ENCODE assay signal across 16 cellular contexts in the genomic region with DNA sequence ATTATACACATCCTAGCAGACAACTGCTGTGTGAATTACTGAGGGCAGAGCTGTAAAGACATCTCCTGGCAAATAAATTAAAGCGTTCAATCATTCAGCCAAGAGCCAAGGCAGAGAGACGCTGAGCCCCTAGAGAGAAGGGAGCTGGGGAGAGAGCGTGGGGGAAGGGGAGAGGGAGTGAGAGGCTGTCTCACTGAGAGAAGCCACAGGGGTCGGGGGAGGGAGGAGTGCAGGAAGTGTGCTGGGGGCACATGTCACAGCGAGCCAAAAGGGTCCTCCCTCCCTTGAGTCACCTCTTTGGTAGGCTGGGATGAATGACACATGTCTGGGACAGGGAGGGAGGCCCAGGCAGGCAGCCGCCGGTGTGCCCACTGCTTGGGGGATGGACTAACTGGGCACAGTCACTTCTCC. TPM values are rescaled to one million over a fixed set of nuclear protein-coding genes. Genes with fewer than 3 reads are reported as not detected.
DNase-seq lines count a peak whose midpoint lies in the region; ATAC-seq and TF ChIP-seq lines count a peak whose summit lies in the region.
"Had no signal": no experiment of that assay in that cellular context is flagged by ENCODE, and none has a peak within 500 bp of the region (broad histone marks: within the 10 kb centered on the region; RNA-seq: fewer than 3 reads in every experiment).

No MANE protein-coding gene starts in this region.

- no peak overlapping the region for H3K4me3 Mint-ChIP-seq in nephron
- H3K4me3 Mint-ChIP-seq in activated CD4-positive, alpha-beta memory T cell treated with anti-CD3 and anti-CD28 coated beads, Interleukin-2, amount 10 ng/mL, durations not matched to agents 7 days and 5 days, result no peak overlapping the region
- H3K4me3 Mint-ChIP-seq: neural crest cell had no signal

- no peak for TF ChIP-seq CTCF in nephron (IDR thresholded peaks at IDR 0.05; ENCODE audit: unreplicated experiment in 3 of 3)
- no peak for TF ChIP-seq CTCF in RWPE1 (conservative IDR thresholded peaks at IDR 0.05; ENCODE audit: low read depth)

- peaks cover 30% of the 10 kb centered on the region for H3K4me1 Mint-ChIP-seq in nephron
- peaks cover 10% of the 10 kb centered on the region for H3K4me1 Mint-ChIP-seq in activated CD4-positive, alpha-beta memory T cell treated with anti-CD3 and anti-CD28 coated beads, Interleukin-2, amount 10 ng/mL, durations not matched to agents 7 days and 5 days

- no peaks in the 10 kb centered on the region for H3K36me3 Mint-ChIP-seq in nephron (ENCODE audit: low read depth)
- H3K36me3 Mint-ChIP-seq in activated CD4-positive, alpha-beta memory T cell treated with anti-CD3 and anti-CD28 coated beads, Interleukin-2, amount 10 ng/mL, durations not matched to agents 7 days and 5 days (ENCODE audit: low read depth), result no peaks in the 10 kb centered on the region

- peaks cover 8% of the 10 kb centered on the region for H3K27me3 Mint-ChIP-seq in nephron (ENCODE audit: low read depth)
- peaks cover 3% of the 10 kb centered on the region for H3K27me3 Mint-ChIP-seq in activated CD4-positive, alpha-beta memory T cell treated with anti-CD3 and anti-CD28 coated beads, Interleukin-2, amount 10 ng/mL, durations not matched to agents 7 days and 5 days

- POLR2A ChIA-PET in HEK293T (lab: Yijun Ruan, JAX) (interaction anchor here (1.0 to 1.1 kb wide), 2 partner anchors 21 to 25 kb away, joined by 3 to 4 read pairs; partner anchors contain the start of gene PARP1), RWPE1 (lab: Yijun Ruan, JAX; ENCODE audit: low non-redundant PET) (no interaction called here)
- POLR2A ChIA-PET in activated CD4-positive, alpha-beta memory T cell treated with anti-CD3 and anti-CD28 coated beads, Interleukin-2, amount 10 ng/mL, durations not matched to agents 7 days and 5 days (lab: Charles Lee), result no interaction called here

- H3K9me3 Mint-ChIP-seq in nephron, result no peaks in the 10 kb centered on the region
- H3K9me3 Mint-ChIP-seq in activated CD4-positive, alpha-beta memory T cell treated with anti-CD3 and anti-CD28 coated beads, Interleukin-2, amount 10 ng/mL, durations not matched to agents 7 days and 5 days, result no peaks in the 10 kb centered on the region
- H3K9me3 Mint-ChIP-seq: neural crest cell had no signal

- H3K27ac Mint-ChIP-seq in nephron, result peak overlapping the region in 2 of 3 experiments; percentile 1 to 33
- no peak overlapping the region for H3K27ac Mint-ChIP-seq in activated CD4-positive, alpha-beta memory T cell treated with anti-CD3 and anti-CD28 coated beads, Interleukin-2, amount 10 ng/mL, durations not matched to agents 7 days and 5 days

- peak in 2 of 3 experiments; percentile 79 to 91 for DNase-seq in NCI-H1417 (lab: John Stamatoyannopoulos, UW)
- DNase-seq in NCI-H1417 treated with DMSO at 0.1 percent for 48 hours (lab: John Stamatoyannopoulos, UW), result no peak
- no peak for DNase-seq in HEK293T (ENCODE audit: extremely low spot score)
- DNase-seq in activated CD8-positive, alpha-beta memory T cell treated with anti-CD3 and anti-CD28 coated beads, Interleukin-2, amount 50 U/mL, for 4 hours, result peak; percentile 48
- DNase-seq in RWPE1 (ENCODE audit: low spot score), result no peak
- no peak for DNase-seq in activated CD4-positive, alpha-beta memory T cell treated with anti-CD3 and anti-CD28 coated beads, Interleukin-2, amount 10 ng/mL, durations not matched to agents 7 days and 5 days
- DNase-seq: DMS 273 treated with DMSO at 0.1 percent for 48 hours, head of caudate nucleus, left lung, NCI-H510A, SHP77 treated with DMSO at 0.1 percent for 48 hours had no signal

- ATAC-seq in GM18502 (IDR thresholded peaks at IDR 0.05; ENCODE audit: poor library complexity, unreplicated experiment), result no peak
- ATAC-seq: A549, K562, left lung had no signal

- no peak overlapping the region for H3K27ac ChIP-seq in RWPE1
- H3K27ac ChIP-seq: A549, left lung had no signal

- CTCF ChIA-PET in HEK293T (lab: Yijun Ruan, JAX), result interaction anchor here (2.8 kb wide), 1 partner anchor 21 kb away, joined by 15 read pairs; the partner anchor contains the start of gene PARP1
- CTCF ChIA-PET in RWPE1 (lab: Yijun Ruan, JAX), result interaction anchor here (0.7 kb wide), 1 partner anchor 152 kb away, joined by 4 read pairs; no protein-coding TSS in a partner anchor
- CTCF ChIA-PET in activated CD4-positive, alpha-beta memory T cell treated with anti-CD3 and anti-CD28 coated beads, Interleukin-2, amount 10 ng/mL, durations not matched to agents 7 days and 5 days (lab: Charles Lee), result interaction anchor here (0.7 to 1.1 kb wide), 2 partner anchors 11 to 165 kb away, joined by 3 read pairs; no protein-coding TSS in a partner anchor

TF ChIP-seq in HEK293T, 16 proteins besides CTCF, POLR2A, EP300 and RAD21:
- TF ChIP-seq, protein P1, sequence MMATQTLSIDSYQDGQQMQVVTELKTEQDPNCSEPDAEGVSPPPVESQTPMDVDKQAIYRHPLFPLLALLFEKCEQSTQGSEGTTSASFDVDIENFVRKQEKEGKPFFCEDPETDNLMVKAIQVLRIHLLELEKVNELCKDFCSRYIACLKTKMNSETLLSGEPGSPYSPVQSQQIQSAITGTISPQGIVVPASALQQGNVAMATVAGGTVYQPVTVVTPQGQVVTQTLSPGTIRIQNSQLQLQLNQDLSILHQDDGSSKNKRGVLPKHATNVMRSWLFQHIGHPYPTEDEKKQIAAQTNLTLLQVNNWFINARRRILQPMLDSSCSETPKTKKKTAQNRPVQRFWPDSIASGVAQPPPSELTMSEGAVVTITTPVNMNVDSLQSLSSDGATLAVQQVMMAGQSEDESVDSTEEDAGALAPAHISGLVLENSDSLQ (IDR thresholded peaks at IDR 0.05), result peak; percentile 56
- TF ChIP-seq FOXA1 (IDR thresholded peaks at IDR 0.05) (no peak), ELF4 (IDR thresholded peaks at IDR 0.05) (no peak), ZNF384 (IDR thresholded peaks at IDR 0.05) (no peak)

RNA-seq across cellular contexts. Expression of gene PARP1, which starts 21.2 kb away (rescaled TPM):
- 100 to 1,000 TPM; 191 to 194 TPM for total RNA-seq in activated CD4-positive, alpha-beta memory T cell treated with anti-CD3 and anti-CD28 coated beads, Interleukin-2, amount 10 ng/mL, durations not matched to agents 7 days and 5 days

Comparison
In these comparisons a context has a peak if more than half of its experiments do, and no peak if none do; other contexts are left out.
1. DNase-seq: peak in NCI-H1417 (2 of 3) and activated CD8-positive, alpha-beta memory T cell treated with anti-CD3 and anti-CD28 coated beads, Interleukin-2, amount 50 U/mL, for 4 hours (single experiment); none in NCI-H1417 treated with DMSO at 0.1 percent for 48 hours (single experiment), HEK293T (single experiment), RWPE1 (single experiment) and activated CD4-positive, alpha-beta memory T cell treated with anti-CD3 and anti-CD28 coated beads, Interleukin-2, amount 10 ng/mL, durations not matched to agents 7 days and 5 days (single experiment).